8 cellular contexts compared by ENCODE assay signal in the genomic region with DNA sequence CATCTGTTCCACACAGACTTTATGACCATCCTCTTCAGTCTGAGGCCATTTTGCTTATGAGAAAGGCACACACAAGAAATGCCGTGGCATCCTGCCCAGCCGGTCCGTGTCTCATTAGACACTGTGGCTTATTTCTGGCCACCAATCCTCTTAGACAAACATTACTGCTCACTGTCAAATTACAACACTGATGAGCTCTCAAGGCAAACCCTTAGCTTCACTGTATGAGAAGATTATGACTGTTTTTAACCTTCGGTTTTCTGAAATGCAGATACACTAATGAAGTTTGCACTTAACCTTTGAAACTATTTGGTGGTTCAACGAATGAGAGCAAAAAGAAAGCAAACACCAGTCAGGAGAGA. TPM values are rescaled to one million over a fixed set of nuclear protein-coding genes. Genes with fewer than 3 reads are reported as not detected.
DNase-seq lines count a peak whose midpoint lies in the region; ATAC-seq and TF ChIP-seq lines count a peak whose summit lies in the region.

No MANE protein-coding gene starts in this region.

- H3K4me3 Mint-ChIP-seq in GM23338 = no peak overlapping the region
- H3K4me3 Mint-ChIP-seq in activated CD4-positive, alpha-beta T cell treated with anti-CD3 and anti-CD28 coated beads, Interleukin-2, amount 10 ng/mL, durations not matched to agents 7 days and 5 days = no peak overlapping the region

- H3K4me1 ChIP-seq in GM23338 (ENCODE audit: insufficient read depth) = peaks cover 18% of the 10 kb centered on the region; the same call in 1 of the 2 replicates
- peaks cover 65% of the 10 kb centered on the region for H3K4me1 ChIP-seq in adipocyte (ENCODE audit: control insufficient read depth, insufficient read depth, low read length)
- H3K4me1 ChIP-seq in hepatocyte (ENCODE audit: insufficient read depth) = peaks cover 11% of the 10 kb centered on the region

- no peak overlapping the region for H3K27ac Mint-ChIP-seq in GM23338
- no peak overlapping the region for H3K27ac Mint-ChIP-seq in activated CD4-positive, alpha-beta T cell treated with anti-CD3 and anti-CD28 coated beads, Interleukin-2, amount 10 ng/mL, durations not matched to agents 7 days and 5 days

- no peaks in the 10 kb centered on the region for H3K9me3 Mint-ChIP-seq in GM23338
- no peaks in the 10 kb centered on the region for H3K9me3 Mint-ChIP-seq in activated CD4-positive, alpha-beta T cell treated with anti-CD3 and anti-CD28 coated beads, Interleukin-2, amount 10 ng/mL, durations not matched to agents 7 days and 5 days

- H3K4me2 ChIP-seq in GM23338 (no peak overlapping the region), hepatocyte (peak overlapping the region; percentile 68)

- no peaks in the 10 kb centered on the region for H3K27me3 ChIP-seq in GM23338 (ENCODE audit: insufficient read depth)
- no peaks in the 10 kb centered on the region for H3K27me3 ChIP-seq in adipocyte (replicated peaks; ENCODE audit: control insufficient read depth, insufficient read depth, low read length)
- no peaks in the 10 kb centered on the region for H3K27me3 ChIP-seq in hepatocyte

- no peak overlapping the region for H2AFZ ChIP-seq in GM23338
- no peak overlapping the region for H2AFZ ChIP-seq in hepatocyte

- peaks cover 39% of the 10 kb centered on the region for H3K4me1 Mint-ChIP-seq in GM23338
- H3K4me1 Mint-ChIP-seq in activated CD4-positive, alpha-beta T cell treated with anti-CD3 and anti-CD28 coated beads, Interleukin-2, amount 10 ng/mL, durations not matched to agents 7 days and 5 days = no peaks in the 10 kb centered on the region

- WGBS in hepatocyte (ENCODE audit: low lambda C conversion rate, missing lambda C conversion rate) = 36% methylated on average over 5 of the region's 5 CpGs

- H3K27me3 Mint-ChIP-seq in GM23338 (ENCODE audit: insufficient read depth, low read depth, poor library complexity) = peaks cover 1% of the 10 kb centered on the region
- peaks cover 2% of the 10 kb centered on the region for H3K27me3 Mint-ChIP-seq in activated CD4-positive, alpha-beta T cell treated with anti-CD3 and anti-CD28 coated beads, Interleukin-2, amount 10 ng/mL, durations not matched to agents 7 days and 5 days

- DNase-seq in GM23338 (ENCODE audit: low spot score) (no peak), adipocyte (ENCODE audit: low read depth) (peak; percentile 87), hepatocyte (ENCODE audit: low spot score) (peak; percentile 82), stromal cell of bone marrow (ENCODE audit: low read depth) (peak; percentile 89)
- no peak for DNase-seq in activated CD4-positive, alpha-beta T cell treated with anti-CD3 and anti-CD28 coated beads, Interleukin-2, amount 10 ng/mL, durations not matched to agents 7 days and 5 days
- DNase-seq in stimulated activated naive CD4-positive, alpha-beta T cell (lab: John Stamatoyannopoulos, UW) = no peak

- CTCF ChIA-PET in activated CD4-positive, alpha-beta T cell treated with anti-CD3 and anti-CD28 coated beads, Interleukin-2, amount 10 ng/mL, durations not matched to agents 7 days and 5 days (lab: Charles Lee) = interaction anchor here (0.6 kb wide), 2 partner anchors 16 to 50 kb away, joined by 3 to 4 read pairs; a partner anchor contains a TSS

- H3K79me2 ChIP-seq in GM23338 (replicated peaks; ENCODE audit: insufficient read depth) (no peaks in the 10 kb centered on the region; the same call in none of the 2 replicates), hepatocyte (peaks cover 30% of the 10 kb centered on the region)

- no peak for ATAC-seq in GM23338
- ATAC-seq in GM19328 (IDR thresholded peaks at IDR 0.05; ENCODE audit: unreplicated experiment) = no peak
- ATAC-seq in GM21528 (IDR thresholded peaks at IDR 0.05; ENCODE audit: low FRiP score, unreplicated experiment) = no peak

- H3K9me3 ChIP-seq in adipocyte (ENCODE audit: control insufficient read depth, low read length) (no peaks in the 10 kb centered on the region), hepatocyte (ENCODE audit: low read depth) (no peaks in the 10 kb centered on the region)

- POLR2A ChIA-PET in activated CD4-positive, alpha-beta T cell treated with anti-CD3 and anti-CD28 coated beads, Interleukin-2, amount 10 ng/mL, durations not matched to agents 7 days and 5 days (lab: Charles Lee) = no interaction called here

- H4K20me1 ChIP-seq in GM23338 (replicated peaks; ENCODE audit: insufficient read depth) = no peaks in the 10 kb centered on the region
- H4K20me1 ChIP-seq in hepatocyte (ENCODE audit: insufficient read depth, poor library complexity, severe bottlenecking) = no peaks in the 10 kb centered on the region

- peaks cover 18% of the 10 kb centered on the region for H3K36me3 Mint-ChIP-seq in GM23338 (ENCODE audit: low read depth)
- no peaks in the 10 kb centered on the region for H3K36me3 Mint-ChIP-seq in activated CD4-positive, alpha-beta T cell treated with anti-CD3 and anti-CD28 coated beads, Interleukin-2, amount 10 ng/mL, durations not matched to agents 7 days and 5 days (ENCODE audit: low read depth)

- H3K36me3 ChIP-seq in GM23338 (ENCODE audit: insufficient read depth) (no peaks in the 10 kb centered on the region; the same call in 1 of the 2 replicates), adipocyte (ENCODE audit: control insufficient read depth, insufficient read depth, low read length, severe bottlenecking) (no peaks in the 10 kb centered on the region), hepatocyte (replicated peaks; ENCODE audit: insufficient read depth, low read depth) (no peaks in the 10 kb centered on the region)

- TF ChIP-seq CTCF in GM23338 (conservative IDR thresholded peaks at IDR 0.05; ENCODE audit: low read depth in 2 of 2) (no peak), hepatocyte (IDR thresholded peaks at IDR 0.05; ENCODE audit: poor library complexity) (no peak)

- H3K9me2 ChIP-seq in GM23338 (ENCODE audit: insufficient read depth) = no peaks in the 10 kb centered on the region
- no peaks in the 10 kb centered on the region for H3K9me2 ChIP-seq in hepatocyte (replicated peaks; ENCODE audit: insufficient read depth)

- H3K9ac ChIP-seq in adipocyte (ENCODE audit: low read length) = peak overlapping the region; percentile 84

- H3K27ac ChIP-seq in GM23338 (ENCODE audit: low read depth) = peak overlapping the region; percentile 13
- H3K27ac ChIP-seq in hepatocyte = peak overlapping the region; percentile 93

- H3K4me3 ChIP-seq in GM23338 (no peak overlapping the region), adipocyte (ENCODE audit: low read length) (peak overlapping the region; percentile 86), hepatocyte (peak overlapping the region; percentile 3)

- no peaks in the 10 kb centered on the region for H3F3A ChIP-seq in GM23338 (replicated peaks; ENCODE audit: low read depth)

TF ChIP-seq in GM23338, 12 proteins besides CTCF, POLR2A, EP300 and RAD21 (continues in another document):
- TF ChIP-seq POLR2AphosphoS5 (IDR thresholded peaks at IDR 0.05; ENCODE audit: low read depth) (no peak), EZH2 (IDR thresholded peaks at IDR 0.05; ENCODE audit: low read depth, unreplicated experiment) (no peak)

RNA-seq across cellular contexts. Expression of a gene that starts 50.5 kb away (rescaled TPM):
- 159 and 188 TPM in 2 replicates for total RNA-seq in GM23338 (2014; rRNA removed; shearing (Covaris generic))
- polyA plus RNA-seq in GM23338 (2016; fragmentation: Nextera tagmentation; extraction: Ambion mirVana) = 59.6 and 88.7 TPM in 2 replicates
- 369 and 396 TPM in 2 replicates for total RNA-seq in hepatocyte
- 103 and 131 TPM in 2 replicates for polyA plus RNA-seq in hepatocyte
- 1 to 10 TPM; 3.1 to 4.4 TPM for total RNA-seq in activated CD4-positive, alpha-beta T cell treated with anti-CD3 and anti-CD28 coated beads, Interleukin-2, amount 10 ng/mL, durations not matched to agents 7 days and 5 days

Comparison
In these comparisons a context has a peak if more than half of its experiments do, and no peak if none do; other contexts are left out.
1. DNase-seq: peak in adipocyte (single experiment), hepatocyte (single experiment) and stromal cell of bone marrow (single experiment); none in GM23338 (single experiment), activated CD4-positive, alpha-beta T cell treated with anti-CD3 and anti-CD28 coated beads, Interleukin-2, amount 10 ng/mL, durations not matched to agents 7 days and 5 days (single experiment) and stimulated activated naive CD4-positive, alpha-beta T cell (0 of 6).
2. RNA of a gene that starts 50.5 kb away (total RNA-seq): 369 to 396 TPM in hepatocyte and 159 to 188 TPM in GM23338; 3.1 to 4.4 TPM in activated CD4-positive, alpha-beta T cell treated with anti-CD3 and anti-CD28 coated beads, Interleukin-2, amount 10 ng/mL, durations not matched to agents 7 days and 5 days; every median in the first group is over 10 times any median in the second.